33 cellular contexts compared by ENCODE assay signal in the genomic region with DNA sequence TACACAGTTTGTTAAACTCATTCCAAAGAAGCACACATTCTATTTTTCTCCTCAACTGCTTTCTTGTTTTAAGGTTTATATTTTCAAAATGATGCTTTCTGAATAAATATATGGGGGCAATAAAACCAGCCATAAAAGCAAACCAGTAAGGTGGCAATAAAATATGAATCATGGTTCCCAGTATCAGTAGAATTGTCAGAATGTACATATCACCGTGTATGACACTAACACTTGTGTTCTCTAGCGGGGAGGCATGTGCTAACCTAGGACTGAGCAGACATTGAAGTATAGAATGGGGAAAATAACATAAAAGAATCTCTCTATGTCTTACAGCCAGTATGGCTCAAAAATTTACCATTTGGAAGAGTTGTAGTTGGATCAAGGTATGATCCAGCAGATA.
"Had no signal": no experiment of that assay in that cellular context is flagged by ENCODE, and none has a peak within 500 bp of the region (broad histone marks: within the 10 kb centered on the region; RNA-seq: fewer than 3 reads in every experiment).

No MANE protein-coding gene starts in this region.

- H3K27ac ChIP-seq: adrenal gland, body of pancreas, brain microvascular endothelial cell, breast epithelium, VCaP had no signal

- FAIRE-seq: astrocyte, TTC549 had no signal

- H3K4me1 ChIP-seq: adrenal gland, body of pancreas, breast epithelium had no signal

- DNase-seq: activated B cell treated with CpG ODN at 0.5 μM for 24 hours; activated CD4-positive, alpha-beta memory T cell treated with anti-CD3 and anti-CD28 coated beads for 36 hours; activated CD4-positive, alpha-beta T cell treated with anti-CD3 and anti-CD28 coated beads for 4 hours; activated CD4-positive, alpha-beta T cell treated with anti-CD3 and anti-CD28 coated beads, Interleukin-2, amount 10 ng/mL, durations not matched to agents 24 days and 14 days; activated CD4-positive, alpha-beta T cell treated with anti-CD3 and anti-CD28 coated beads, Interleukin-2, amount 50 U/mL, for 1 hour; activated CD4-positive, alpha-beta T cell treated with anti-CD3 and anti-CD28 coated beads, Interleukin-2, amount 50 U/mL, for 4 hours; activated CD4-positive, CD25-positive, alpha-beta regulatory T cell treated with anti-CD3 and anti-CD28 coated beads, Interleukin-2, amount 50 U/mL, for 72 hours; activated CD8-positive, alpha-beta memory T cell treated with anti-CD3 and anti-CD28 coated beads, Interleukin-2, amount 50 U/mL, for 4 hours; activated CD8-positive, alpha-beta T cell treated with anti-CD3 and anti-CD28 coated beads for 36 hours; activated effector memory CD4-positive, alpha-beta T cell treated with anti-CD3 and anti-CD28 coated beads, Interleukin-2, amount 50 U/mL, for 16 hours; activated gamma-delta T cell treated with Interleukin-2 at 50 U/mL for 16 hours; activated naive CD4-positive, alpha-beta T cell; activated naive CD4-positive, alpha-beta T cell treated with anti-CD3 and anti-CD28 coated beads for 36 hours; activated naive CD4-positive, alpha-beta T cell treated with anti-CD3 and anti-CD28 coated beads, Interleukin-2, amount 50 U/mL, for 16 hours; activated naive CD8-positive, alpha-beta T cell treated with anti-CD3 and anti-CD28 coated beads for 36 hours; activated T-cell treated with anti-CD3 and anti-CD28 coated beads for 4 hours; activated T-cell treated with anti-CD3 and anti-CD28 coated beads, Interleukin-2, amount 50 U/mL, for 1 hour; activated T-cell treated with anti-CD3 and anti-CD28 coated beads, Interleukin-2, amount 50 U/mL, for 4 hours; activated T-cell treated with anti-CD3 and anti-CD28 coated beads, Interleukin-2, amount 50 U/mL, for 72 hours; adrenal gland; amniotic stem cell; aorta; body of pancreas; brain microvascular endothelial cell; central memory CD4-positive, alpha-beta T cell; T-cell; T-helper 17 cell had no signal

- H3K9me3 ChIP-seq: adrenal gland, body of pancreas, breast epithelium had no signal

- ATAC-seq: activated CD8-positive, alpha-beta T cell treated with anti-CD3 and anti-CD28 coated beads for 36 hours; activated naive CD4-positive, alpha-beta T cell treated with anti-CD3 and anti-CD28 coated beads, Interleukin-2, amount 50 U/mL, for 72 hours; activated T-cell treated with anti-CD3 and anti-CD28 coated beads, Interleukin-2, amount 50 U/mL, for 4 hours; activated T-cell treated with anti-CD3 and anti-CD28 coated beads, Interleukin-2, amount 50 U/mL, for 72 hours; activated T-helper 17 cell treated with anti-CD3 and anti-CD28 coated beads, Interleukin-2, amount 50 U/mL, for 72 hours; body of pancreas; T-cell; T-helper 17 cell had no signal

- H3K4me3 ChIP-seq: adrenal gland, body of pancreas, breast epithelium had no signal

- H3K27me3 ChIP-seq: body of pancreas, brain microvascular endothelial cell, breast epithelium had no signal

- H3K36me3 ChIP-seq: adrenal gland, brain microvascular endothelial cell, breast epithelium had no signal
